ENCODE assay signal across 17 cellular contexts in the genomic region with DNA sequence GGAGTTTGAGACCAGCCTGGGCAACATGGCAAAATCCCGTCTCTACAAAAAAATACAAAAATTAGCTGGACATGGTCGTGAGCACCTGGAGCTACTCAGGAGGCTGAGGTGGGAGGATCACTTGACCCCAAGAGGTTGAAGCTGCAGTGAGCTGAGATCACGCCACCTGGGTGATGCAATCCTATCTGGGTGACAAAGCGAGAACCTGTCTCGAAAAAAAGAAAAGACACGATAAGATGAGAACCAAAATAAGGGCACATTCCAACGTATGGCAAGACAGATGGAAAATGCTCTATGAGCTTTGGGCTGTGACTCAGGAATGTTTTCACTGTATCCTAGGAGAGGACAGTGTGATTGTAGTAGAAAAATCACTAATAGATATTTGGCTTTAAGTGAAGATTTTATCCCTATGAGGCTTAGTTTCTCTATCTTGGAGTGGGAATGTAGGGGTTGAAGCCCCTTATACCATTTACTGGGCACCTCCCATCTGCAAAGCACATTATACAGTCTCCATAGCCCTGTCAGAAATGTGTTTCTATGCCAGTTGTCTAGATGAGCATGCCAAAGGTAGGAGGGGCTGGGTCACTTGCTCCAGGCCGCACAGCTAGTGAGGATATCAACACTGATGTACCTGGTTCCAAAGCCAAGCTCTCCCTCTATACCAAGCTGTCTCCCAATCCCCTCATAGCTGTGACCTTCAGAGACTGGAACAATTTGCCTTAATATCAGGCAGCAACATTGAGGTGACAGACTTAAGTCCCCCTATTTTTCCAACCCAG. TPM values are rescaled to one million over a fixed set of nuclear protein-coding genes. Genes with fewer than 3 reads are reported as not detected.
DNase-seq lines count a peak whose midpoint lies in the region; ATAC-seq, FAIRE-seq and TF ChIP-seq lines count a peak whose summit lies in the region.
"Had no signal": no experiment of that assay in that cellular context is flagged by ENCODE, and none has a peak within 500 bp of the region (broad histone marks: within the 10 kb centered on the region; RNA-seq: fewer than 3 reads in every experiment).

No MANE protein-coding gene starts in this region.

- no peaks in the 10 kb centered on the region for H3K23me2 ChIP-seq in H1 (ENCODE audit: low read depth, low read length)

- no peak overlapping the region for H3K4me3 ChIP-seq in heart left ventricle
- H3K4me3 ChIP-seq in IMR-90 (ENCODE audit: insufficient read depth, low read depth, low read length), result no peak overlapping the region
- no peak overlapping the region for H3K4me3 ChIP-seq in H1 (ENCODE audit: extremely low read depth in 1 of 4, insufficient read depth in 2 of 4, low read depth in 3 of 4, low read length in 4 of 4)
- H3K4me3 ChIP-seq: BLaER1 had no signal

- BruUV-seq in IMR-90 (replicated peaks; lab: Mats Ljungman, UMichigan), result no TSS peak

- H4K8ac ChIP-seq in IMR-90 (ENCODE audit: low read depth in 2 of 2, low read length in 2 of 2), result no peak overlapping the region
- no peak overlapping the region for H4K8ac ChIP-seq in H1 (ENCODE audit: extremely low read depth, insufficient read depth, low read length)

- H3K27me3 ChIP-seq in heart left ventricle (no peaks in the 10 kb centered on the region), IMR-90 (ENCODE audit: control insufficient read depth, insufficient read depth, low read length) (no peaks in the 10 kb centered on the region), H1 (replicated peaks in 1 of 4; ENCODE audit: control insufficient read depth in 3 of 4, extremely low read depth in 1 of 4, insufficient read depth in 3 of 4, low read length in 3 of 4) (no peaks in the 10 kb centered on the region)
- H3K27me3 ChIP-seq: BLaER1 had no signal

- H3K79me1 ChIP-seq in IMR-90 (ENCODE audit: low read depth in 1 of 2, low read length in 2 of 2) (0 out of 4 replicates have a peak, but pooled peaks cover 0 to 3% of the 10 kb centered on the region in 2 experiments), H1 (ENCODE audit: low read depth, low read length) (no peaks in the 10 kb centered on the region)

- WGBS in heart left ventricle, 4 donors, result 72 to 82% (median 79%) methylated on average over 8 of the region's 8 CpGs
- 100% methylated on average over 2 of the region's 8 CpGs; no CpG with 5 or more reads in 1 of the 2 experiments for WGBS in IMR-90 (ENCODE audit: extremely low coverage in 2 of 2, insufficient read length in 1 of 2), 2 experiments
- WGBS in H1 (ENCODE audit: extremely low coverage in 1 of 2, insufficient coverage in 1 of 2, insufficient read length in 1 of 2, insufficient replicate concordance in 2 of 2, low coverage in 1 of 2, low lambda C conversion rate in 2 of 2, missing lambda C conversion rate in 1 of 2), 2 experiments, result 94% methylated on average over 8 of the region's 8 CpGs; no CpG with 5 or more reads in 1 of the 2 experiments

- CTCF ChIA-PET in IMR-90 (lab: Yijun Ruan, JAX), result interaction anchor here (1.1 kb wide), 1 partner anchor 44 kb away, joined by 3 read pairs; no protein-coding TSS in a partner anchor
- CTCF ChIA-PET in H1 (lab: Charles Lee; ENCODE audit: partially characterized antibody), result interaction anchor here (0.7 to 2.0 kb wide), 9 partner anchors 13 to 399 kb away, joined by 3 to 11 read pairs (median 7); no protein-coding TSS in a partner anchor

- H4K20me1 ChIP-seq in IMR-90 (ENCODE audit: insufficient read depth, low read length), result no peaks in the 10 kb centered on the region
- H4K20me1 ChIP-seq in H1 (replicated peaks in 1 of 2; ENCODE audit: control insufficient read depth in 1 of 2, insufficient read depth in 2 of 2, low read length in 2 of 2), result no peaks in the 10 kb centered on the region
- H4K20me1 ChIP-seq: BLaER1 had no signal

- no peak overlapping the region for H2BK15ac ChIP-seq in IMR-90 (ENCODE audit: low read depth, low read length)
- no peak overlapping the region for H2BK15ac ChIP-seq in H1 (ENCODE audit: low read length)

- POLR2A ChIA-PET in IMR-90 (lab: Charles Lee; ENCODE audit: unreplicated experiment), result no interaction called here
- POLR2A ChIA-PET in H1 (lab: Charles Lee; ENCODE audit: partially characterized antibody), result no interaction called here

- H3K4ac ChIP-seq in IMR-90 (ENCODE audit: low read depth, low read length) (no peak overlapping the region), H1 (replicated peaks; ENCODE audit: insufficient read length, low read depth, low read length) (no peak overlapping the region)

- H4K91ac ChIP-seq in IMR-90 (ENCODE audit: insufficient read depth, low read depth, low read length) (no peak overlapping the region), H1 (replicated peaks; ENCODE audit: insufficient read length, low read length) (no peak overlapping the region)

- dilution Hi-C loops in IMR-90 (cut with HindIII; ENCODE audit: low sequenced_read_pairs, unreplicated experiment), result no loop called here

- H2BK20ac ChIP-seq in IMR-90 (ENCODE audit: low read depth, low read length), result no peak overlapping the region
- H2BK20ac ChIP-seq in H1 (ENCODE audit: low read length), result no peak overlapping the region

- no peak overlapping the region for H2BK12ac ChIP-seq in H1 (ENCODE audit: low read depth, low read length)

- H3K79me2 ChIP-seq in H1 (ENCODE audit: control insufficient read depth in 1 of 2, insufficient read depth in 2 of 2, low read length in 2 of 2), result no peaks in the 10 kb centered on the region

- H3K56ac ChIP-seq in IMR-90 (ENCODE audit: extremely low read depth, insufficient read depth, low read length) (no peak overlapping the region), H1 (replicated peaks; ENCODE audit: insufficient read length, low read depth, low read length) (no peak overlapping the region)

- no peak overlapping the region for H3K18ac ChIP-seq in IMR-90 (ENCODE audit: low read depth, low read length)
- no peak overlapping the region for H3K18ac ChIP-seq in H1 (ENCODE audit: extremely low read depth, low read length)

- no peak overlapping the region for H4K5ac ChIP-seq in IMR-90 (ENCODE audit: low read depth, low read length)
- H4K5ac ChIP-seq in H1 (ENCODE audit: insufficient read length, low read depth, low read length), result no peak overlapping the region

- H3K14ac ChIP-seq in IMR-90 (replicated peaks; ENCODE audit: low read depth, low read length), result no peak overlapping the region
- H3K14ac ChIP-seq in H1 (ENCODE audit: insufficient read length), result no peak overlapping the region

- TF ChIP-seq RAD21 in IMR-90 (IDR thresholded peaks at IDR 0.05; ENCODE audit: low read length) (no peak), H1 (IDR thresholded peaks at IDR 0.05 in 1 of 2, conservative IDR thresholded peaks at IDR 0.05 in 1 of 2; ENCODE audit: low read depth in 2 of 2, low read length in 2 of 2) (no peak)

- ATAC-seq in heart left ventricle, result peak; percentile 17 to 43 (median 36)
- no peak for ATAC-seq in IMR-90 (ENCODE audit: low read depth)
- no peak for ATAC-seq in GM21619 (IDR thresholded peaks at IDR 0.05; ENCODE audit: unreplicated experiment)
- ATAC-seq: CD8-positive, alpha-beta T cell had no signal

- in situ Hi-C loops in IMR-90 (cut with MboI; ENCODE audit: low sequenced_read_pairs), result no loop called here

- DNase-seq in heart left ventricle (no peak), cardiac septum (ENCODE audit: low spot score) (no peak), IMR-90 (no peak), H1 (ENCODE audit: low read depth in 1 of 2, low spot score in 2 of 2) (no peak), renal cortical epithelial cell (ENCODE audit: low read depth) (peak; percentile 32), HPDE6-E6E7 (ENCODE audit: extremely low spot score) (no peak)
- DNase-seq: 8988T; Calu3; CD8-positive, alpha-beta T cell; DMS79 treated with DMSO at 0.1 percent for 48 hours; GF-D8; HCEC 1CT had no signal

- FAIRE-seq in H1 (lab: Jason Lieb, UNC), result no peak
- FAIRE-seq: H54 had no signal

- H2AK5ac ChIP-seq in IMR-90 (ENCODE audit: low read depth, low read length) (no peak overlapping the region), H1 (ENCODE audit: low read depth, low read length) (no peak overlapping the region)

- peaks cover 0 to 16% (median 0%) of the 10 kb centered on the region in 9 donors for H3K36me3 ChIP-seq in heart left ventricle
- H3K36me3 ChIP-seq in IMR-90 (ENCODE audit: control insufficient read depth, insufficient read depth, low read length), result peaks cover 12% of the 10 kb centered on the region
- H3K36me3 ChIP-seq in H1 (ENCODE audit: control insufficient read depth in 2 of 4, insufficient read depth in 4 of 4, low read length in 3 of 4), result no peaks in the 10 kb centered on the region
- H3K36me3 ChIP-seq: BLaER1 had no signal

- H3K23ac ChIP-seq in IMR-90 (ENCODE audit: low read depth, low read length), result no peak overlapping the region
- H3K23ac ChIP-seq in H1 (ENCODE audit: insufficient read length), result no peak overlapping the region

- TF ChIP-seq POLR2A in heart left ventricle (IDR thresholded peaks at IDR 0.05), result no peak
- no peak for TF ChIP-seq POLR2A in IMR-90 (IDR thresholded peaks at IDR 0.05; ENCODE audit: low read depth, low read length)
- TF ChIP-seq POLR2A in H1 (IDR thresholded peaks at IDR 0.05; ENCODE audit: control extremely low read depth in 1 of 2, low read depth in 2 of 2, low read length in 2 of 2), result no peak

- intact Hi-C loops in heart left ventricle (cut with DNase I) (loop anchor here in 2 of 10 donors (10.0 kb wide), 1 partner anchor 398 kb away; no protein-coding TSS in a partner anchor), cardiac septum (cut with DNase I) (no loop called here), IMR-90 (cut with micrococcal nuclease) (no loop called here)

- no peak overlapping the region for H3K27ac ChIP-seq in heart left ventricle
- no peak overlapping the region for H3K27ac ChIP-seq in IMR-90 (ENCODE audit: insufficient read depth, low read length)
- no peak overlapping the region for H3K27ac ChIP-seq in H1 (ENCODE audit: low read depth, low read length)
- H3K27ac ChIP-seq: BLaER1 had no signal

- no peak for TF ChIP-seq EP300 in H1 (IDR thresholded peaks at IDR 0.05; ENCODE audit: borderline replicate concordance in 1 of 2, low read depth in 2 of 2, low read length in 2 of 2)

- H3K4me2 ChIP-seq in IMR-90 (ENCODE audit: low read depth, low read length), result no peak overlapping the region
- H3K4me2 ChIP-seq in H1 (ENCODE audit: insufficient read depth in 1 of 2, low read depth in 2 of 2, low read length in 2 of 2), result no peak overlapping the region

- no peak overlapping the region for H2AK9ac ChIP-seq in IMR-90 (replicated peaks; ENCODE audit: low read depth, low read length, poor library complexity)

- no peak overlapping the region for H2AFZ ChIP-seq in IMR-90 (replicated peaks; ENCODE audit: low read length, poor library complexity)
- no peak overlapping the region for H2AFZ ChIP-seq in H1 (ENCODE audit: low read length)

- TF ChIP-seq CTCF in heart left ventricle (IDR thresholded peaks at IDR 0.05) (no peak), IMR-90 (conservative IDR thresholded peaks at IDR 0.05; ENCODE audit: low read depth, low read length) (no peak), H1 (IDR thresholded peaks at IDR 0.05; ENCODE audit: control extremely low read depth in 1 of 3, insufficient read depth in 1 of 3, low read depth in 1 of 3, low read length in 3 of 3) (no peak)

- H3K9me3 ChIP-seq in heart left ventricle (peaks cover 0 to 22% (median 8%) of the 10 kb centered on the region in 12 donors), IMR-90 (ENCODE audit: control insufficient read depth, insufficient read depth, low read length) (peaks cover 9% of the 10 kb centered on the region), H1 (ENCODE audit: insufficient read depth in 2 of 2, low read depth in 1 of 2, low read length in 1 of 2) (no peaks in the 10 kb centered on the region; a peak in 2 of 4 replicates)

- H3K9me1 ChIP-seq in IMR-90 (ENCODE audit: insufficient read depth, low read length), result peaks cover 7% of the 10 kb centered on the region

- H3K9ac ChIP-seq in IMR-90 (ENCODE audit: low read depth, low read length) (no peak overlapping the region), H1 (replicated peaks in 1 of 4; ENCODE audit: extremely low read depth in 1 of 4, low read depth in 3 of 4, low read length in 3 of 4) (no peak overlapping the region)
- H3K9ac ChIP-seq: BLaER1 had no signal

- peaks cover 0 to 28% (median 4%) of the 10 kb centered on the region in 12 donors for H3K4me1 ChIP-seq in heart left ventricle
- peaks cover 2% of the 10 kb centered on the region; the same call in 1 of the 2 replicates for H3K4me1 ChIP-seq in IMR-90 (ENCODE audit: control insufficient read depth, insufficient read depth, low read length)
- H3K4me1 ChIP-seq in H1 (replicated peaks in 1 of 4; ENCODE audit: control insufficient read depth in 3 of 4, insufficient read depth in 4 of 4, low read length in 3 of 4), result no peaks in the 10 kb centered on the region

- no peak overlapping the region for H2BK5ac ChIP-seq in IMR-90 (ENCODE audit: low read depth, low read length, poor library complexity, severe bottlenecking)
- no peak overlapping the region for H2BK5ac ChIP-seq in H1 (ENCODE audit: low read depth, low read length)

- no peak overlapping the region for H2BK120ac ChIP-seq in IMR-90 (ENCODE audit: low read depth, low read length)
- H2BK120ac ChIP-seq in H1 (replicated peaks; ENCODE audit: low read depth, low read length), result no peak overlapping the region

RNA-seq across cellular contexts. Expression of a gene that starts 53.6 kb away (rescaled TPM):
- under 1 TPM in 2 of 9 donors, not detected in 7; 0.20 to 0.25 TPM for total RNA-seq in heart left ventricle
- under 1 TPM; 0.07 to 0.11 TPM for polyA plus RNA-seq in heart left ventricle
- not detected for total RNA-seq in cardiac septum
- under 0.01 and 0.56 TPM in 2 replicates for total RNA-seq in IMR-90 (2012; rRNA removed)
- polyA plus RNA-seq in IMR-90 (2012; rRNA removed), result 0.19 and 0.29 TPM in 2 replicates
- 0.19 and 0.23 TPM in 2 replicates for polyA plus RNA-seq in IMR-90 (2012; cell fraction: cytosol; rRNA removed)
- polyA plus RNA-seq in IMR-90 (2012; cell fraction: nucleus; rRNA removed; ENCODE audit: low replicate concordance), result 2.0 and 3.6 TPM in 2 replicates
- 0.40 and 0.56 TPM in 2 replicates for total RNA-seq in H1 (2021; fragmentation: NEBNext Ultra II Directional; extraction: Animal tissue kit (Norgen Biotek cat#: 25700))
- 0.67 and 0.80 TPM in 2 replicates for polyA plus RNA-seq in H1 (2011; rRNA removed)
- 0.69 TPM for polyA plus RNA-seq in H1 (2011; cell fraction: cytosol; rRNA removed)
- 4.3 TPM for polyA plus RNA-seq in H1 (2011; cell fraction: nucleus; rRNA removed)
- polyA plus RNA-seq in H1 (2012, experiment 1 of 2), result 0.76 to 1.2 TPM (median 0.99 TPM) in 4 replicates
- 0.10 TPM for polyA plus RNA-seq in H1 (2012, experiment 2 of 2)
- polyA plus RNA-seq in H1 (2013, experiment 1 of 2), result 0.53 TPM
- polyA plus RNA-seq in H1 (2013, experiment 2 of 2), result 0.42 TPM
- polyA minus RNA-seq in H1 (2011; rRNA and poly(A)+ RNA removed), result 0.66 and 0.73 TPM in 2 replicates
- 0.51 TPM for polyA minus RNA-seq in H1 (2011; cell fraction: cytosol; rRNA and poly(A)+ RNA removed)
- 2.3 TPM for polyA minus RNA-seq in H1 (2011; cell fraction: nucleus; rRNA and poly(A)+ RNA removed)
- total RNA-seq in renal cortical epithelial cell, result 0.45 TPM in 1 of 2 replicates, not detected in the other
- total RNA-seq: A673; CD8-positive, alpha-beta T cell; HT1080 had no signal

Comparison
In these comparisons a context has a peak if more than half of its experiments do, and no peak if none do; other contexts are left out.
1. ATAC-seq: peak in heart left ventricle (4 of 4); none in IMR-90 (single experiment) and GM21619 (single experiment).